ENCODE assay signal across 26 cellular contexts in genomic region chr4:46250997-46251396, GRCh38.
"Had no signal": no experiment of that assay in that cellular context is flagged by ENCODE, and none has a peak within 500 bp of the region (broad histone marks: within the 10 kb centered on the region; RNA-seq: fewer than 3 reads in every experiment).

No MANE protein-coding gene starts in this region.

- H3K9me3 Mint-ChIP-seq: type B pancreatic cell had no signal

- H3K36me3 ChIP-seq: left ventricle myocardium inferior, ovary, sigmoid colon, tibial nerve, uterus had no signal

- H3K27ac ChIP-seq: left ventricle myocardium inferior, ovary, sigmoid colon, tibial nerve, uterus had no signal

- DNase-seq: hypothalamus; islet precursor cell; left ventricle myocardium inferior; mesendoderm; midbrain; mucosa of descending colon; naive thymus-derived CD4-positive, alpha-beta T cell; ovary; retina; right cardiac atrium; sigmoid colon; stimulated activated CD4-positive, alpha-beta T cell treated with anti-CD3 and anti-CD28 coated beads, Interleukin-1b, Interleukin-23, amount 100 ng/mL, for 48 hours; stimulated activated CD4-positive, alpha-beta T cell treated with anti-CD3 and anti-CD28 coated beads, Interleukin-2, amount 100 ng/mL, for 48 hours; stimulated activated CD4-positive, alpha-beta T cell treated with anti-CD3 and anti-CD28 coated beads, Interleukin-4, amount 100 ng/mL, for 4 hours; stimulated activated CD8-positive, alpha-beta memory T cell treated with anti-CD3 and anti-CD28 coated beads, Interleukin-4, amount 100 ng/mL, for 48 hours; stimulated activated naive CD4-positive, alpha-beta T cell treated with Interleukin-2 at 50 U/mL for 16 hours; stimulated activated naive CD8-positive, alpha-beta T cell treated with anti-CD3 and anti-CD28 coated beads, Interleukin-15, amount 100 ng/mL, for 72 hours; substantia nigra; uterus had no signal

- H3K4me1 ChIP-seq: left ventricle myocardium inferior, sigmoid colon, tibial nerve, uterus had no signal

- H3K4me3 Mint-ChIP-seq: naive thymus-derived CD4-positive, alpha-beta T cell; natural killer cell treated with Interleukin-12 subunit alpha and Interleukin-12 subunit beta and Interleukin-15 and Interleukin-18, amount 100 ng/mL, for 72 hours; stimulated activated memory B cell treated with anti-CD40 and anti-IgM and Interleukin-4, amounts not matched to agents 10 μg/mL and 1 μg/mL and 100 μg/mL, for 72 hours; stimulated activated naive CD8-positive, alpha-beta T cell treated with anti-CD3 and anti-CD28 coated beads, Interleukin-15, amount 100 ng/mL, for 72 hours; type B pancreatic cell had no signal

- H3K4me1 Mint-ChIP-seq: naive thymus-derived CD4-positive, alpha-beta T cell; stimulated activated memory B cell treated with anti-CD40 and anti-IgM and Interleukin-4, amounts not matched to agents 10 μg/mL and 1 μg/mL and 100 μg/mL, for 72 hours; stimulated activated naive CD8-positive, alpha-beta T cell treated with anti-CD3 and anti-CD28 coated beads, Interleukin-15, amount 100 ng/mL, for 72 hours had no signal

- ATAC-seq: mucosa of descending colon; naive thymus-derived CD4-positive, alpha-beta T cell; natural killer cell treated with Interleukin-12 subunit alpha and Interleukin-12 subunit beta and Interleukin-15 and Interleukin-18, amount 100 ng/mL, for 72 hours; right cardiac atrium; stimulated activated memory B cell treated with anti-CD40 and anti-IgM and Interleukin-4, amounts not matched to agents 10 μg/mL and 1 μg/mL and 100 μg/mL, for 72 hours; stimulated activated naive CD8-positive, alpha-beta T cell treated with anti-CD3 and anti-CD28 coated beads, Interleukin-15, amount 100 ng/mL, for 72 hours had no signal

- H3K27me3 ChIP-seq: ovary, sigmoid colon, tibial nerve, uterus had no signal

- H3K9me3 ChIP-seq: left ventricle myocardium inferior, mucosa of descending colon, ovary, sigmoid colon, tibial nerve, uterus had no signal

- H3K4me2 ChIP-seq: smooth muscle cell had no signal

- H3K4me3 ChIP-seq: left ventricle myocardium inferior, lung, mucosa of descending colon, ovary, sigmoid colon, smooth muscle cell, tibial nerve, uterus had no signal

- H3K36me3 Mint-ChIP-seq: naive thymus-derived CD4-positive, alpha-beta T cell; stimulated activated memory B cell treated with anti-CD40 and anti-IgM and Interleukin-4, amounts not matched to agents 10 μg/mL and 1 μg/mL and 100 μg/mL, for 72 hours; type B pancreatic cell had no signal

- H3K27ac Mint-ChIP-seq: naive thymus-derived CD4-positive, alpha-beta T cell; natural killer cell treated with Interleukin-12 subunit alpha and Interleukin-12 subunit beta and Interleukin-15 and Interleukin-18, amount 100 ng/mL, for 72 hours; progenitor cell of endocrine pancreas; stimulated activated memory B cell treated with anti-CD40 and anti-IgM and Interleukin-4, amounts not matched to agents 10 μg/mL and 1 μg/mL and 100 μg/mL, for 72 hours; stimulated activated naive CD8-positive, alpha-beta T cell treated with anti-CD3 and anti-CD28 coated beads, Interleukin-15, amount 100 ng/mL, for 72 hours; type B pancreatic cell had no signal

- H3K27me3 Mint-ChIP-seq: naive thymus-derived CD4-positive, alpha-beta T cell; natural killer cell treated with Interleukin-12 subunit alpha and Interleukin-12 subunit beta and Interleukin-15 and Interleukin-18, amount 100 ng/mL, for 72 hours; progenitor cell of endocrine pancreas; stimulated activated memory B cell treated with anti-CD40 and anti-IgM and Interleukin-4, amounts not matched to agents 10 μg/mL and 1 μg/mL and 100 μg/mL, for 72 hours; stimulated activated naive CD8-positive, alpha-beta T cell treated with anti-CD3 and anti-CD28 coated beads, Interleukin-15, amount 100 ng/mL, for 72 hours; type B pancreatic cell had no signal
